Comparison of ENCODE assay signal across 15 cellular contexts in genomic region chr5:94522099-94522498, GRCh38.
"Had no signal": no experiment of that assay in that cellular context is flagged by ENCODE, and none has a peak within 500 bp of the region (broad histone marks: within the 10 kb centered on the region; RNA-seq: fewer than 3 reads in every experiment).

No MANE protein-coding gene starts in this region.

- H3K4me3 ChIP-seq: colonic mucosa, gastrocnemius medialis, heart right ventricle, left lung, psoas muscle, testis, upper lobe of right lung had no signal

- H3K27ac ChIP-seq: colonic mucosa, gastrocnemius medialis, heart right ventricle, left lung, psoas muscle, testis, upper lobe of right lung had no signal

- H3K27me3 ChIP-seq: colonic mucosa, gastrocnemius medialis, heart right ventricle, left lung, testis, upper lobe of right lung had no signal

- H3K9me3 ChIP-seq: colonic mucosa, gastrocnemius medialis, heart right ventricle, left lung, psoas muscle, testis, upper lobe of right lung had no signal

- DNase-seq: activated CD4-positive, alpha-beta memory T cell treated with anti-CD3 and anti-CD28 coated beads, Interleukin-2, amount 10 ng/mL, durations not matched to agents 7 days and 5 days; activated CD4-positive, alpha-beta T cell treated with anti-CD3 and anti-CD28 coated beads for 36 hours; activated T-cell treated with anti-CD3 and anti-CD28 coated beads, Interleukin-2, amount 50 U/mL, for 72 hours; colonic mucosa; gastrocnemius medialis; heart right ventricle; islet precursor cell; left lung; occipital lobe; psoas muscle; stimulated activated CD4-positive, alpha-beta T cell treated with anti-CD3 and anti-CD28 coated beads, Interleukin-12 subunit alpha, Interleukin-12 subunit beta, amount 100 ng/mL, for 4 hours; stimulated activated naive CD8-positive, alpha-beta T cell treated with anti-CD3 and anti-CD28 coated beads, Interleukin-15, amount 100 ng/mL, for 72 hours; testis; upper lobe of right lung had no signal

- H3K36me3 ChIP-seq: colonic mucosa, gastrocnemius medialis, left lung, upper lobe of right lung had no signal

- ATAC-seq: activated CD4-positive, alpha-beta T cell treated with anti-CD3 and anti-CD28 coated beads for 36 hours; activated T-cell treated with anti-CD3 and anti-CD28 coated beads, Interleukin-2, amount 50 U/mL, for 72 hours; gastrocnemius medialis; heart right ventricle; left lung; psoas muscle; sciatic nerve; stimulated activated naive CD8-positive, alpha-beta T cell treated with anti-CD3 and anti-CD28 coated beads, Interleukin-15, amount 100 ng/mL, for 72 hours; upper lobe of right lung had no signal

- H3K4me1 ChIP-seq: colonic mucosa, gastrocnemius medialis, left lung, psoas muscle, testis, upper lobe of right lung had no signal
